In genomic region chr1:183164350-183164749, GRCh38 we compare ENCODE assay signal across 11 cellular contexts. TPM values are rescaled to one million over a fixed set of nuclear protein-coding genes. Genes with fewer than 3 reads are reported as not detected.
DNase-seq lines count a peak whose midpoint lies in the region; ATAC-seq, FAIRE-seq and TF ChIP-seq lines count a peak whose summit lies in the region.
"Had no signal": no experiment of that assay in that cellular context is flagged by ENCODE, and none has a peak within 500 bp of the region (broad histone marks: within the 10 kb centered on the region; RNA-seq: fewer than 3 reads in every experiment).

No MANE protein-coding gene starts in this region.

- no peak for TF ChIP-seq POLR2A in adrenal gland (IDR thresholded peaks at IDR 0.05)

- H3K27me3 ChIP-seq in bronchial epithelial cell (ENCODE audit: control insufficient read depth, insufficient read depth, low read length) (no peaks in the 10 kb centered on the region), adrenal gland (no peaks in the 10 kb centered on the region)

- 69 to 84% (median 80%) methylated on average over 1 of the region's 1 CpG for WGBS in adrenal gland, 4 donors

- ATAC-seq in mucosa of descending colon (no peak), HG03280 (IDR thresholded peaks at IDR 0.05; ENCODE audit: unreplicated experiment) (no peak)

- DNase-seq in AG10803 (ENCODE audit: low read depth), result peak; percentile 62
- peak; percentile 81 for DNase-seq in LHCN-M2 (ENCODE audit: low read depth)
- peak; percentile 96 for DNase-seq in bronchial epithelial cell (ENCODE audit: low read depth)
- DNase-seq in kidney glomerular epithelial cell (lab: John Stamatoyannopoulos, UW), result peak; percentile 99
- DNase-seq in adrenal gland, result no peak
- DNase-seq in mucosa of descending colon, result no peak
- DNase-seq in superior temporal gyrus (ENCODE audit: extremely low spot score), result no peak
- DNase-seq: amygdala, NCI-H446 treated with DMSO at 0.1 percent for 48 hours had no signal

- H3K27ac ChIP-seq in adrenal gland, result no peak overlapping the region
- H3K27ac ChIP-seq: SK-N-MC had no signal

- no peak for TF ChIP-seq CTCF in AG10803 (conservative IDR thresholded peaks at IDR 0.05; ENCODE audit: low read length)
- TF ChIP-seq CTCF in bronchial epithelial cell (IDR thresholded peaks at IDR 0.05; ENCODE audit: insufficient read depth, low read length, severe bottlenecking), result no peak
- no peak for TF ChIP-seq CTCF in adrenal gland (IDR thresholded peaks at IDR 0.05)
- no peak for TF ChIP-seq CTCF in mucosa of descending colon (IDR thresholded peaks at IDR 0.05)

- no peaks in the 10 kb centered on the region for H3K9me3 ChIP-seq in adrenal gland (replicated peaks in 1 of 3)
- H3K9me3 ChIP-seq in mucosa of descending colon, result no peaks in the 10 kb centered on the region

- H3K4me3 ChIP-seq in AG10803 (ENCODE audit: low read length), result no peak overlapping the region
- no peak overlapping the region for H3K4me3 ChIP-seq in bronchial epithelial cell (ENCODE audit: low read depth, low read length)
- H3K4me3 ChIP-seq in adrenal gland, result no peak overlapping the region
- no peak overlapping the region for H3K4me3 ChIP-seq in mucosa of descending colon
- H3K4me3 ChIP-seq: SK-N-MC had no signal

- no peak for FAIRE-seq in bronchial epithelial cell (lab: Jason Lieb, UNC)

- intact Hi-C loops in adrenal gland (cut with DNase I), result no loop called here
- intact Hi-C loops in mucosa of descending colon (cut with DNase I, micrococcal nuclease), result no loop called here

- H3K4me1 ChIP-seq in adrenal gland (replicated peaks in 1 of 2), result no peaks in the 10 kb centered on the region
- H3K4me1 ChIP-seq in mucosa of descending colon (ENCODE audit: low read depth), result no peaks in the 10 kb centered on the region

- H3K36me3 ChIP-seq in bronchial epithelial cell (ENCODE audit: control insufficient read depth, insufficient read depth, low read length), result no peaks in the 10 kb centered on the region
- H3K36me3 ChIP-seq in adrenal gland (replicated peaks in 1 of 2), result no peaks in the 10 kb centered on the region
- no peaks in the 10 kb centered on the region for H3K36me3 ChIP-seq in mucosa of descending colon (ENCODE audit: low read depth)

RNA-seq across cellular contexts. Expression of gene LAMC2, which starts 21.7 kb away (rescaled TPM):
- total RNA-seq in LHCN-M2 (2014; rRNA removed) (2.0 and 3.5 TPM in 2 replicates), bronchial epithelial cell (1,014 and 1,840 TPM in 2 replicates), adrenal gland (1 to 10 TPM in 1 of 8 donors, under 1 TPM in 6, not detected in 1; 0.04 to 1.4 (median 0.10) TPM), mucosa of descending colon (10 to 100 TPM; 16.3 to 36.9 (median 31.0) TPM)
- polyA plus RNA-seq in LHCN-M2 (2012), result 0.84 TPM
- polyA plus RNA-seq in adrenal gland, result under 1 TPM; 0.15 to 0.30 (median 0.16) TPM

Comparison
In these comparisons a context has a peak if more than half of its experiments do, and no peak if none do; other contexts are left out.
1. DNase-seq: peak in AG10803 (single experiment), LHCN-M2 (single experiment), bronchial epithelial cell (single experiment) and kidney glomerular epithelial cell (single experiment); none in adrenal gland (0 of 7), mucosa of descending colon (0 of 3) and superior temporal gyrus (single experiment).
2. RNA of gene LAMC2, which starts 21.7 kb away (total RNA-seq): 1,014 to 1,840 TPM in bronchial epithelial cell; 16.3 to 36.9 TPM in mucosa of descending colon, 2.0 to 3.5 TPM in LHCN-M2 and 0.04 to 1.4 TPM in adrenal gland; every median in the first group is over 10 times any median in the second.